In the genomic region with DNA sequence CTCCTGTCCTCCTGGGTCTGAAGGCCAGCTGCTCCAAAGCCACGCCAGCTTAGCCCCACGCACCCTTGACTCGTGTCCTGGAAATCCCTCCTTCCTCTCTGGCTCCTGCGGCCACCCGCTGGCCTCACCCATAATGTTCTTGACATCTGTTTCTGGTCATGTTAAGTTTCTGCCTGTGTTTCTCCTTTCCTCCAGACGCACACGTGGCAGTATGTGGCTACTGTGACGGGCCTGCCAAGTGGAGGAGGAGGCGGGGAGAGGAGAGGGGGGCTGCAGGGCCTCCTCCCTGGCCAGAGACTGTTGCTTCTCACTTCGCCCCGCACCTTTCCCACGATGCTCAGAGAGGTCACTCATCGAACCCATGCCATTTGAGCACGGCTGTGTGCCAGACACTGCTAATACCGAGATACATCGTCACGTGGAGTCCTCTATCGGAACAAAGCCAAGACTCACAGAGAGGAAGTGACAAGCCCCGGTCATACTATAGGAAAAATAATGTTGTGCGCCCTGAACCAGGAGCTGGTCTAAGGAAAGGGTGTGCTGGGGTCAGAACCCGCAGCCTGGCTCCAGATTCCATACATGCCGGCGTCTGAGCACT, we compare ENCODE assay signal across 2 cellular contexts.
A peak's percentile ranks its signal among the peaks of the same experiment; 100 is the strongest.
TF ChIP-seq lines count a peak whose summit lies in the region.

No MANE protein-coding gene starts in this region.

TF ChIP-seq in liver, 16 proteins besides CTCF, POLR2A, EP300 and RAD21:
- TF ChIP-seq GABPA (IDR thresholded peaks at IDR 0.05 in 1 of 2, conservative IDR thresholded peaks at IDR 0.05 in 1 of 2) = no peak
- TF ChIP-seq RXRA (IDR thresholded peaks at IDR 0.05) = peak in 1 of 2 donors; percentile 46
- TF ChIP-seq, protein P1, sequence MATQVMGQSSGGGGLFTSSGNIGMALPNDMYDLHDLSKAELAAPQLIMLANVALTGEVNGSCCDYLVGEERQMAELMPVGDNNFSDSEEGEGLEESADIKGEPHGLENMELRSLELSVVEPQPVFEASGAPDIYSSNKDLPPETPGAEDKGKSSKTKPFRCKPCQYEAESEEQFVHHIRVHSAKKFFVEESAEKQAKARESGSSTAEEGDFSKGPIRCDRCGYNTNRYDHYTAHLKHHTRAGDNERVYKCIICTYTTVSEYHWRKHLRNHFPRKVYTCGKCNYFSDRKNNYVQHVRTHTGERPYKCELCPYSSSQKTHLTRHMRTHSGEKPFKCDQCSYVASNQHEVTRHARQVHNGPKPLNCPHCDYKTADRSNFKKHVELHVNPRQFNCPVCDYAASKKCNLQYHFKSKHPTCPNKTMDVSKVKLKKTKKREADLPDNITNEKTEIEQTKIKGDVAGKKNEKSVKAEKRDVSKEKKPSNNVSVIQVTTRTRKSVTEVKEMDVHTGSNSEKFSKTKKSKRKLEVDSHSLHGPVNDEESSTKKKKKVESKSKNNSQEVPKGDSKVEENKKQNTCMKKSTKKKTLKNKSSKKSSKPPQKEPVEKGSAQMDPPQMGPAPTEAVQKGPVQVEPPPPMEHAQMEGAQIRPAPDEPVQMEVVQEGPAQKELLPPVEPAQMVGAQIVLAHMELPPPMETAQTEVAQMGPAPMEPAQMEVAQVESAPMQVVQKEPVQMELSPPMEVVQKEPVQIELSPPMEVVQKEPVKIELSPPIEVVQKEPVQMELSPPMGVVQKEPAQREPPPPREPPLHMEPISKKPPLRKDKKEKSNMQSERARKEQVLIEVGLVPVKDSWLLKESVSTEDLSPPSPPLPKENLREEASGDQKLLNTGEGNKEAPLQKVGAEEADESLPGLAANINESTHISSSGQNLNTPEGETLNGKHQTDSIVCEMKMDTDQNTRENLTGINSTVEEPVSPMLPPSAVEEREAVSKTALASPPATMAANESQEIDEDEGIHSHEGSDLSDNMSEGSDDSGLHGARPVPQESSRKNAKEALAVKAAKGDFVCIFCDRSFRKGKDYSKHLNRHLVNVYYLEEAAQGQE (IDR thresholded peaks at IDR 0.05) = no peak
- TF ChIP-seq, protein P2, sequence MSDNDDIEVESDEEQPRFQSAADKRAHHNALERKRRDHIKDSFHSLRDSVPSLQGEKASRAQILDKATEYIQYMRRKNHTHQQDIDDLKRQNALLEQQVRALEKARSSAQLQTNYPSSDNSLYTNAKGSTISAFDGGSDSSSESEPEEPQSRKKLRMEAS (IDR thresholded peaks at IDR 0.05) = no peak
- TF ChIP-seq TAF1 (conservative IDR thresholded peaks at IDR 0.05) = no peak
- no peak for TF ChIP-seq EGR1 (IDR thresholded peaks at IDR 0.05; ENCODE audit: low read depth in 2 of 2)
- peak; percentile 25 for TF ChIP-seq SP1 (IDR thresholded peaks at IDR 0.05)
- TF ChIP-seq FOXA2 (IDR thresholded peaks at IDR 0.05) = no peak
- no peak for TF ChIP-seq FOXA1 (IDR thresholded peaks at IDR 0.05)
- peak; percentile 54 for TF ChIP-seq NR2F2 (IDR thresholded peaks at IDR 0.05)

TF ChIP-seq in HepG2, 621 proteins besides CTCF, POLR2A, EP300 and RAD21:
- TF ChIP-seq, protein P3, sequence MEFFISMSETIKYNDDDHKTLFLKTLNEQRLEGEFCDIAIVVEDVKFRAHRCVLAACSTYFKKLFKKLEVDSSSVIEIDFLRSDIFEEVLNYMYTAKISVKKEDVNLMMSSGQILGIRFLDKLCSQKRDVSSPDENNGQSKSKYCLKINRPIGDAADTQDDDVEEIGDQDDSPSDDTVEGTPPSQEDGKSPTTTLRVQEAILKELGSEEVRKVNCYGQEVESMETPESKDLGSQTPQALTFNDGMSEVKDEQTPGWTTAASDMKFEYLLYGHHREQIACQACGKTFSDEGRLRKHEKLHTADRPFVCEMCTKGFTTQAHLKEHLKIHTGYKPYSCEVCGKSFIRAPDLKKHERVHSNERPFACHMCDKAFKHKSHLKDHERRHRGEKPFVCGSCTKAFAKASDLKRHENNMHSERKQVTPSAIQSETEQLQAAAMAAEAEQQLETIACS (CRISPR knock-in tag; IDR thresholded peaks at IDR 0.05) = no peak
- TF ChIP-seq RBFOX2 (IDR thresholded peaks at IDR 0.05; ENCODE audit: low read depth, low read length) (no peak), ZFP36 (IDR thresholded peaks at IDR 0.05; ENCODE audit: borderline replicate concordance, low read depth, low read length, partially characterized antibody) (no peak), IRF2 (CRISPR knock-in tag; IDR thresholded peaks at IDR 0.05) (no peak), KDM1A (CRISPR knock-in tag; IDR thresholded peaks at IDR 0.05) (no peak), MEF2D (CRISPR knock-in tag; IDR thresholded peaks at IDR 0.05) (no peak), HDAC2 (CRISPR knock-in tag; IDR thresholded peaks at IDR 0.05) (no peak), SRSF1 (optimal IDR thresholded peaks at IDR 0.05; ENCODE audit: low read depth, low read length) (no peak), ATAD3A (CRISPR knock-in tag; IDR thresholded peaks at IDR 0.05) (no peak)
- TF ChIP-seq, protein P4, sequence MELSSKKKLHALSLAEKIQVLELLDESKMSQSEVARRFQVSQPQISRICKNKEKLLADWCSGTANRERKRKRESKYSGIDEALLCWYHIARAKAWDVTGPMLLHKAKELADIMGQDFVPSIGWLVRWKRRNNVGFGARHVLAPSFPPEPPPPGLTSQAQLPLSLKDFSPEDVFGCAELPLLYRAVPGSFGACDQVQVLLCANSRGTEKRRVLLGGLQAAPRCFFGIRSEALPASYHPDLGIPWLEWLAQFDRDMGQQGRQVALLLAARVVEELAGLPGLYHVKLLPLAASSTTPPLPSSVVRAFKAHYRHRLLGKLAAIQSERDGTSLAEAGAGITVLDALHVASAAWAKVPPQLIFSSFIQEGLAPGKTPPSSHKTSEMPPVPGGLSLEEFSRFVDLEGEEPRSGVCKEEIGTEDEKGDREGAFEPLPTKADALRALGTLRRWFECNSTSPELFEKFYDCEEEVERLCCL (CRISPR knock-in tag; IDR thresholded peaks at IDR 0.05; ENCODE audit: borderline replicate concordance) = no peak
- TF ChIP-seq, protein P5, sequence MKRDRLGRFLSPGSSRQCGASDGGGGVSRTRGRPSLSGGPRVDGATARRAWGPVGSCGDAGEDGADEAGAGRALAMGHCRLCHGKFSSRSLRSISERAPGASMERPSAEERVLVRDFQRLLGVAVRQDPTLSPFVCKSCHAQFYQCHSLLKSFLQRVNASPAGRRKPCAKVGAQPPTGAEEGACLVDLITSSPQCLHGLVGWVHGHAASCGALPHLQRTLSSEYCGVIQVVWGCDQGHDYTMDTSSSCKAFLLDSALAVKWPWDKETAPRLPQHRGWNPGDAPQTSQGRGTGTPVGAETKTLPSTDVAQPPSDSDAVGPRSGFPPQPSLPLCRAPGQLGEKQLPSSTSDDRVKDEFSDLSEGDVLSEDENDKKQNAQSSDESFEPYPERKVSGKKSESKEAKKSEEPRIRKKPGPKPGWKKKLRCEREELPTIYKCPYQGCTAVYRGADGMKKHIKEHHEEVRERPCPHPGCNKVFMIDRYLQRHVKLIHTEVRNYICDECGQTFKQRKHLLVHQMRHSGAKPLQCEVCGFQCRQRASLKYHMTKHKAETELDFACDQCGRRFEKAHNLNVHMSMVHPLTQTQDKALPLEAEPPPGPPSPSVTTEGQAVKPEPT (CRISPR knock-in tag; IDR thresholded peaks at IDR 0.05; ENCODE audit: low read depth) = no peak
- TF ChIP-seq, protein P6, sequence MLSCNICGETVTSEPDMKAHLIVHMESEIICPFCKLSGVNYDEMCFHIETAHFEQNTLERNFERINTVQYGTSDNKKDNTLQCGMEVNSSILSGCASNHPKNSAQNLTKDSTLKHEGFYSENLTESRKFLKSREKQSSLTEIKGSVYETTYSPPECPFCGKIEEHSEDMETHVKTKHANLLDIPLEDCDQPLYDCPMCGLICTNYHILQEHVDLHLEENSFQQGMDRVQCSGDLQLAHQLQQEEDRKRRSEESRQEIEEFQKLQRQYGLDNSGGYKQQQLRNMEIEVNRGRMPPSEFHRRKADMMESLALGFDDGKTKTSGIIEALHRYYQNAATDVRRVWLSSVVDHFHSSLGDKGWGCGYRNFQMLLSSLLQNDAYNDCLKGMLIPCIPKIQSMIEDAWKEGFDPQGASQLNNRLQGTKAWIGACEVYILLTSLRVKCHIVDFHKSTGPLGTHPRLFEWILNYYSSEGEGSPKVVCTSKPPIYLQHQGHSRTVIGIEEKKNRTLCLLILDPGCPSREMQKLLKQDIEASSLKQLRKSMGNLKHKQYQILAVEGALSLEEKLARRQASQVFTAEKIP (CRISPR knock-in tag; IDR thresholded peaks at IDR 0.05; ENCODE audit: borderline replicate concordance) = no peak
- TF ChIP-seq, protein P7, sequence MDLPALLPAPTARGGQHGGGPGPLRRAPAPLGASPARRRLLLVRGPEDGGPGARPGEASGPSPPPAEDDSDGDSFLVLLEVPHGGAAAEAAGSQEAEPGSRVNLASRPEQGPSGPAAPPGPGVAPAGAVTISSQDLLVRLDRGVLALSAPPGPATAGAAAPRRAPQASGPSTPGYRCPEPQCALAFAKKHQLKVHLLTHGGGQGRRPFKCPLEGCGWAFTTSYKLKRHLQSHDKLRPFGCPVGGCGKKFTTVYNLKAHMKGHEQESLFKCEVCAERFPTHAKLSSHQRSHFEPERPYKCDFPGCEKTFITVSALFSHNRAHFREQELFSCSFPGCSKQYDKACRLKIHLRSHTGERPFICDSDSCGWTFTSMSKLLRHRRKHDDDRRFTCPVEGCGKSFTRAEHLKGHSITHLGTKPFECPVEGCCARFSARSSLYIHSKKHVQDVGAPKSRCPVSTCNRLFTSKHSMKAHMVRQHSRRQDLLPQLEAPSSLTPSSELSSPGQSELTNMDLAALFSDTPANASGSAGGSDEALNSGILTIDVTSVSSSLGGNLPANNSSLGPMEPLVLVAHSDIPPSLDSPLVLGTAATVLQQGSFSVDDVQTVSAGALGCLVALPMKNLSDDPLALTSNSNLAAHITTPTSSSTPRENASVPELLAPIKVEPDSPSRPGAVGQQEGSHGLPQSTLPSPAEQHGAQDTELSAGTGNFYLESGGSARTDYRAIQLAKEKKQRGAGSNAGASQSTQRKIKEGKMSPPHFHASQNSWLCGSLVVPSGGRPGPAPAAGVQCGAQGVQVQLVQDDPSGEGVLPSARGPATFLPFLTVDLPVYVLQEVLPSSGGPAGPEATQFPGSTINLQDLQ (CRISPR knock-in tag; IDR thresholded peaks at IDR 0.05) = no peak
- TF ChIP-seq, protein P8, sequence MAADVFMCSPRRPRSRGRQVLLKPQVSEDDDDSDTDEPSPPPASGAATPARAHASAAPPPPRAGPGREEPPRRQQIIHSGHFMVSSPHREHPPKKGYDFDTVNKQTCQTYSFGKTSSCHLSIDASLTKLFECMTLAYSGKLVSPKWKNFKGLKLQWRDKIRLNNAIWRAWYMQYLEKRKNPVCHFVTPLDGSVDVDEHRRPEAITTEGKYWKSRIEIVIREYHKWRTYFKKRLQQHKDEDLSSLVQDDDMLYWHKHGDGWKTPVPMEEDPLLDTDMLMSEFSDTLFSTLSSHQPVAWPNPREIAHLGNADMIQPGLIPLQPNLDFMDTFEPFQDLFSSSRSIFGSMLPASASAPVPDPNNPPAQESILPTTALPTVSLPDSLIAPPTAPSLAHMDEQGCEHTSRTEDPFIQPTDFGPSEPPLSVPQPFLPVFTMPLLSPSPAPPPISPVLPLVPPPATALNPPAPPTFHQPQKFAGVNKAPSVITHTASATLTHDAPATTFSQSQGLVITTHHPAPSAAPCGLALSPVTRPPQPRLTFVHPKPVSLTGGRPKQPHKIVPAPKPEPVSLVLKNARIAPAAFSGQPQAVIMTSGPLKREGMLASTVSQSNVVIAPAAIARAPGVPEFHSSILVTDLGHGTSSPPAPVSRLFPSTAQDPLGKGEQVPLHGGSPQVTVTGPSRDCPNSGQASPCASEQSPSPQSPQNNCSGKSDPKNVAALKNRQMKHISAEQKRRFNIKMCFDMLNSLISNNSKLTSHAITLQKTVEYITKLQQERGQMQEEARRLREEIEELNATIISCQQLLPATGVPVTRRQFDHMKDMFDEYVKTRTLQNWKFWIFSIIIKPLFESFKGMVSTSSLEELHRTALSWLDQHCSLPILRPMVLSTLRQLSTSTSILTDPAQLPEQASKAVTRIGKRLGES (CRISPR knock-in tag; IDR thresholded peaks at IDR 0.05; ENCODE audit: borderline replicate concordance) = no peak
